In genomic region chr6:150967381-150967780, GRCh38 we compare ENCODE assay signal across 30 cellular contexts.
A peak's percentile ranks its signal among the peaks of the same experiment; 100 is the strongest.
DNase-seq lines count a peak whose midpoint lies in the region; ATAC-seq and TF ChIP-seq lines count a peak whose summit lies in the region.
"Had no signal": no experiment of that assay in that cellular context is flagged by ENCODE, and none has a peak within 500 bp of the region (broad histone marks: within the 10 kb centered on the region; RNA-seq: fewer than 3 reads in every experiment).

No MANE protein-coding gene starts in this region.

- no peaks in the 10 kb centered on the region for H3K9me3 Mint-ChIP-seq in Caco-2 (ENCODE audit: unreplicated experiment)
- no peaks in the 10 kb centered on the region for H3K9me3 Mint-ChIP-seq in activated naive CD8-positive, alpha-beta T cell treated with anti-CD3 and anti-CD28 coated beads, Interleukin-2, amount 10 ng/mL, durations not matched to agents 7 days and 5 days
- H3K9me3 Mint-ChIP-seq in nephron: no peaks in the 10 kb centered on the region
- H3K9me3 Mint-ChIP-seq: naive thymus-derived CD4-positive, alpha-beta T cell had no signal

- peaks cover 22% of the 10 kb centered on the region for H3K4me1 ChIP-seq in Caco-2
- H3K4me1 ChIP-seq: body of pancreas, Peyer's patch, psoas muscle, tibial artery had no signal

- peaks cover 62% of the 10 kb centered on the region for H3K36me3 Mint-ChIP-seq in Caco-2 (ENCODE audit: insufficient read depth, unreplicated experiment)
- peaks cover 26% of the 10 kb centered on the region for H3K36me3 Mint-ChIP-seq in activated naive CD8-positive, alpha-beta T cell treated with anti-CD3 and anti-CD28 coated beads, Interleukin-2, amount 10 ng/mL, durations not matched to agents 7 days and 5 days
- H3K36me3 Mint-ChIP-seq in nephron (ENCODE audit: low read depth): peaks cover 23% of the 10 kb centered on the region

- CTCF ChIA-PET in Caco-2 (lab: Charles Lee): interaction anchor here (1.3 kb wide), 1 partner anchor 76 kb away, joined by 3 read pairs; no protein-coding TSS in a partner anchor

- H3K36me3 ChIP-seq in Caco-2 (ENCODE audit: control insufficient read depth, insufficient read depth, low read length): no peaks in the 10 kb centered on the region
- H3K36me3 ChIP-seq: Peyer's patch had no signal

- no peak overlapping the region for H3K4me3 Mint-ChIP-seq in Caco-2 (ENCODE audit: unreplicated experiment)
- H3K4me3 Mint-ChIP-seq in activated naive CD8-positive, alpha-beta T cell treated with anti-CD3 and anti-CD28 coated beads, Interleukin-2, amount 10 ng/mL, durations not matched to agents 7 days and 5 days: no peak overlapping the region
- no peak overlapping the region for H3K4me3 Mint-ChIP-seq in nephron
- H3K4me3 Mint-ChIP-seq: naive thymus-derived CD4-positive, alpha-beta T cell had no signal

- H3K4me1 Mint-ChIP-seq in Caco-2 (ENCODE audit: low read depth, unreplicated experiment): peaks cover 21% of the 10 kb centered on the region
- no peaks in the 10 kb centered on the region for H3K4me1 Mint-ChIP-seq in activated naive CD8-positive, alpha-beta T cell treated with anti-CD3 and anti-CD28 coated beads, Interleukin-2, amount 10 ng/mL, durations not matched to agents 7 days and 5 days
- peaks cover 5% of the 10 kb centered on the region for H3K4me1 Mint-ChIP-seq in nephron
- H3K4me1 Mint-ChIP-seq: naive thymus-derived CD4-positive, alpha-beta T cell had no signal

- DNase-seq in Caco-2: no peak
- DNase-seq in activated naive CD8-positive, alpha-beta T cell treated with anti-CD3 and anti-CD28 coated beads, Interleukin-2, amount 10 ng/mL, durations not matched to agents 7 days and 5 days: no peak
- DNase-seq in NCI-H146 treated with DMSO at 0.1 percent for 48 hours (lab: John Stamatoyannopoulos, UW; ENCODE audit: unreplicated experiment): no peak
- no peak for DNase-seq in SW 1271 (lab: John Stamatoyannopoulos, UW)
- DNase-seq: activated CD4-positive, alpha-beta T cell treated with anti-CD3 and anti-CD28 coated beads for 48 hours; activated effector memory CD4-positive, alpha-beta T cell treated with Interleukin-2 at 50 U/mL for 16 hours; activated T-cell treated with anti-CD3 and anti-CD28 coated beads, Interleukin-2, amount 50 U/mL, for 1 hour; body of pancreas; cerebellar nuclear complex; foreskin melanocyte; kidney; midbrain; naive thymus-derived CD4-positive, alpha-beta T cell; NCI-H1092 treated with DMSO at 0.1 percent for 48 hours; NCI-H187 treated with DMSO at 0.1 percent for 48 hours; NCI-H526 treated with DMSO at 0.1 percent for 48 hours; occipital lobe; Peyer's patch; psoas muscle; SHP77 treated with DMSO at 0.1 percent for 48 hours; stimulated activated CD8-positive, alpha-beta memory T cell treated with anti-CD3 and anti-CD28 coated beads, Interleukin-4, amount 100 ng/mL, for 48 hours; T1000; tibial artery; WERI-Rb-1 had no signal

- H3K27me3 Mint-ChIP-seq in Caco-2 (ENCODE audit: insufficient read depth, unreplicated experiment) (no peaks in the 10 kb centered on the region), nephron (ENCODE audit: low read depth) (no peaks in the 10 kb centered on the region)
- no peaks in the 10 kb centered on the region for H3K27me3 Mint-ChIP-seq in activated naive CD8-positive, alpha-beta T cell treated with anti-CD3 and anti-CD28 coated beads, Interleukin-2, amount 10 ng/mL, durations not matched to agents 7 days and 5 days
- H3K27me3 Mint-ChIP-seq: naive thymus-derived CD4-positive, alpha-beta T cell had no signal

- H3K27ac Mint-ChIP-seq in Caco-2 (ENCODE audit: unreplicated experiment) (peak overlapping the region; percentile 22), nephron (peak overlapping the region in 2 of 3 experiments; percentile 11 to 17)
- H3K27ac Mint-ChIP-seq in activated naive CD8-positive, alpha-beta T cell treated with anti-CD3 and anti-CD28 coated beads, Interleukin-2, amount 10 ng/mL, durations not matched to agents 7 days and 5 days: peak overlapping the region; percentile 10

- no peak overlapping the region for H3K4me3 ChIP-seq in Caco-2 (ENCODE audit: low read depth, low read length)
- H3K4me3 ChIP-seq: BLaER1, body of pancreas, dorsolateral prefrontal cortex, Peyer's patch, psoas muscle, tibial artery had no signal

- H3K9me3 ChIP-seq in Caco-2: no peaks in the 10 kb centered on the region
- H3K9me3 ChIP-seq: BLaER1, body of pancreas, Peyer's patch, psoas muscle, tibial artery had no signal

- intact Hi-C loops in Caco-2 (cut with micrococcal nuclease; ENCODE audit: unreplicated experiment): no loop called here

- BruUV-seq in Caco-2 (replicated peaks; lab: Mats Ljungman, UMichigan): no TSS peak

- ATAC-seq in activated naive CD8-positive, alpha-beta T cell treated with anti-CD3 and anti-CD28 coated beads, Interleukin-2, amount 10 ng/mL, durations not matched to agents 7 days and 5 days (ENCODE audit: low read depth): no peak
- ATAC-seq in HG02763 (IDR thresholded peaks at IDR 0.05; ENCODE audit: unreplicated experiment): no peak
- ATAC-seq: body of pancreas; naive thymus-derived CD4-positive, alpha-beta T cell; psoas muscle; sciatic nerve had no signal

- POLR2A ChIA-PET in Caco-2 (lab: Charles Lee): no interaction called here
- POLR2A ChIA-PET in activated naive CD8-positive, alpha-beta T cell treated with anti-CD3 and anti-CD28 coated beads, Interleukin-2, amount 10 ng/mL, durations not matched to agents 7 days and 5 days (lab: Charles Lee): no interaction called here

- peak overlapping the region; percentile 3; the same call in 1 of the 2 replicates for H3K27ac ChIP-seq in C4-2B
- H3K27ac ChIP-seq: BLaER1, body of pancreas, dorsolateral prefrontal cortex, Peyer's patch, psoas muscle, tibial artery, WERI-Rb-1 had no signal

- H3K27me3 ChIP-seq in Caco-2 (replicated peaks; ENCODE audit: control insufficient read depth, insufficient read depth, low read length): no peaks in the 10 kb centered on the region
- H3K27me3 ChIP-seq: BLaER1, body of pancreas, dorsolateral prefrontal cortex, Peyer's patch, tibial artery had no signal

- TF ChIP-seq CTCF in C4-2B (conservative IDR thresholded peaks at IDR 0.05) (no peak), Caco-2 (IDR thresholded peaks at IDR 0.05; ENCODE audit: insufficient read depth in 1 of 2, low read depth in 1 of 2, low read length in 1 of 2, severe bottlenecking in 1 of 2, unreplicated experiment in 1 of 2) (no peak), nephron (IDR thresholded peaks at IDR 0.05; ENCODE audit: unreplicated experiment in 3 of 3) (no peak)
